In genomic region chr7:22855049-22855392, GRCh38 we compare ENCODE assay signal across 8 cellular contexts. TPM values are rescaled to one million over a fixed set of nuclear protein-coding genes. Genes with fewer than 3 reads are reported as not detected.
DNase-seq lines count a peak whose midpoint lies in the region; ATAC-seq and TF ChIP-seq lines count a peak whose summit lies in the region.

No MANE protein-coding gene starts in this region.

- TF ChIP-seq POLR2A in erythroblast (IDR thresholded peaks at IDR 0.05; ENCODE audit: low read length) = no peak

- intact Hi-C loops in mammary epithelial cell (cut with micrococcal nuclease) = loop anchor here (10.0 kb wide), 1 partner anchor 190 kb away; no protein-coding TSS in a partner anchor

- H3K4me3 ChIP-seq in mammary epithelial cell (replicated peaks in 1 of 3; ENCODE audit: insufficient read depth in 1 of 3, low read depth in 2 of 3, low read length in 3 of 3) = peak overlapping the region; percentile 64 to 77 (median 75)

- peak overlapping the region; percentile 99 for H3K27ac ChIP-seq in mammary epithelial cell (ENCODE audit: insufficient read depth, low read depth, low read length)

- peak overlapping the region; percentile 87 to 90 for H3K27ac Mint-ChIP-seq in natural killer cell treated with Interleukin-12 subunit alpha and Interleukin-12 subunit beta and Interleukin-15 and Interleukin-18, amount 100 ng/mL, for 72 hours

- dilution Hi-C loops in mammary epithelial cell (cut with HindIII; ENCODE audit: low sequenced_read_pairs) = no loop called here

- ATAC-seq in HG03196 (IDR thresholded peaks at IDR 0.05; ENCODE audit: unreplicated experiment) (peak; percentile 3), GM21381 (IDR thresholded peaks at IDR 0.05; ENCODE audit: unreplicated experiment) (no peak)
- ATAC-seq in natural killer cell treated with Interleukin-12 subunit alpha and Interleukin-12 subunit beta and Interleukin-15 and Interleukin-18, amount 100 ng/mL, for 72 hours = no peak

- H3K27me3 ChIP-seq in mammary epithelial cell (ENCODE audit: insufficient read depth, low read length) = no peaks in the 10 kb centered on the region

- CTCF ChIA-PET in mammary epithelial cell (lab: Charles Lee; ENCODE audit: low non-redundant PET) = no interaction called here

- H4K20me1 ChIP-seq in mammary epithelial cell (ENCODE audit: insufficient read depth, low read length) = no peaks in the 10 kb centered on the region

- no peak for DNase-seq in mammary epithelial cell
- DNase-seq in natural killer cell treated with Interleukin-12 subunit alpha and Interleukin-12 subunit beta and Interleukin-15 and Interleukin-18, amount 100 ng/mL, for 72 hours (ENCODE audit: low spot score) = no peak
- no peak for DNase-seq in erythroblast (lab: John Stamatoyannopoulos, UW)
- no peak for DNase-seq in ecto neural progenitor cell (ENCODE audit: low spot score)
- DNase-seq in AG08395 (ENCODE audit: low spot score) = no peak

- H3K36me3 ChIP-seq in ES-I3 (ENCODE audit: insufficient read depth, low read length) (peaks cover 27% of the 10 kb centered on the region; the same call in 1 of the 2 replicates), mammary epithelial cell (ENCODE audit: insufficient read depth, low read length) (peaks cover 5% of the 10 kb centered on the region)

- in situ Hi-C loops in mammary epithelial cell (cut with MboI; ENCODE audit: low sequenced_read_pairs in 2 of 2) = loop anchor here in 1 of 2 donors (10.0 kb wide), 1 partner anchor 200 kb away; no protein-coding TSS in a partner anchor

- H3K4me1 ChIP-seq in ES-I3 (ENCODE audit: insufficient read depth, low read length) (peaks cover 49% of the 10 kb centered on the region), mammary epithelial cell (ENCODE audit: insufficient read depth, low read length) (peaks cover 44% of the 10 kb centered on the region)

- peaks cover 23% of the 10 kb centered on the region for H3K79me2 ChIP-seq in mammary epithelial cell (ENCODE audit: insufficient read depth, low read length)

- H3K9me3 Mint-ChIP-seq in natural killer cell treated with Interleukin-12 subunit alpha and Interleukin-12 subunit beta and Interleukin-15 and Interleukin-18, amount 100 ng/mL, for 72 hours = no peaks in the 10 kb centered on the region

- TF ChIP-seq CTCF in mammary epithelial cell (conservative IDR thresholded peaks at IDR 0.05 in 1 of 2, IDR thresholded peaks at IDR 0.05 in 1 of 2; ENCODE audit: extremely low read depth in 1 of 2, insufficient read depth in 1 of 2, low read depth in 1 of 2, low read length in 2 of 2) = no peak

- peak overlapping the region; percentile 56 for H2AFZ ChIP-seq in mammary epithelial cell (ENCODE audit: low read depth, low read length)

- BruUV-seq in mammary epithelial cell (replicated peaks; lab: Mats Ljungman, UMichigan) = TSS peak; percentile 33

- no peaks in the 10 kb centered on the region for H3K27me3 Mint-ChIP-seq in natural killer cell treated with Interleukin-12 subunit alpha and Interleukin-12 subunit beta and Interleukin-15 and Interleukin-18, amount 100 ng/mL, for 72 hours

- H3K4me2 ChIP-seq in mammary epithelial cell (ENCODE audit: insufficient read depth, low read depth, low read length) = peak overlapping the region; percentile 93

- H3K9me3 ChIP-seq in ES-I3 (ENCODE audit: control insufficient read depth, insufficient read depth, low read length) (no peaks in the 10 kb centered on the region), mammary epithelial cell (replicated peaks; ENCODE audit: insufficient read depth, low read length) (no peaks in the 10 kb centered on the region)

- H3K36me3 Mint-ChIP-seq in natural killer cell treated with Interleukin-12 subunit alpha and Interleukin-12 subunit beta and Interleukin-15 and Interleukin-18, amount 100 ng/mL, for 72 hours = peaks cover 23% of the 10 kb centered on the region

- peaks cover 28 to 30% of the 10 kb centered on the region in 2 donors for H3K4me1 Mint-ChIP-seq in natural killer cell treated with Interleukin-12 subunit alpha and Interleukin-12 subunit beta and Interleukin-15 and Interleukin-18, amount 100 ng/mL, for 72 hours (ENCODE audit: low read depth in 2 of 2)

- H3K9ac ChIP-seq in ES-I3 (ENCODE audit: low read depth, low read length) = peak overlapping the region; percentile 88
- H3K9ac ChIP-seq in mammary epithelial cell (ENCODE audit: insufficient read depth, low read length) = peak overlapping the region; percentile 97

- H3K4me3 Mint-ChIP-seq in natural killer cell treated with Interleukin-12 subunit alpha and Interleukin-12 subunit beta and Interleukin-15 and Interleukin-18, amount 100 ng/mL, for 72 hours = peak overlapping the region; percentile 82

- 20% methylated on average over 9 of the region's 9 CpGs for WGBS in mammary epithelial cell (ENCODE audit: low coverage, missing lambda C conversion rate)

RNA-seq across cellular contexts. Expression of gene TOMM7, which starts 32.4 kb away (rescaled TPM):
- 100 to 1,000 TPM in 1 of 2 donors, 10 to 100 TPM in 1; 77.5 to 239 TPM for total RNA-seq in mammary epithelial cell
- 267 TPM for polyA plus RNA-seq in mammary epithelial cell
- polyA minus RNA-seq in mammary epithelial cell = 104 TPM
- 100 to 1,000 TPM; 136 to 203 TPM for total RNA-seq in natural killer cell treated with Interleukin-12 subunit alpha and Interleukin-12 subunit beta and Interleukin-15 and Interleukin-18, amount 100 ng/mL, for 72 hours
